ENCODE assay signal across 1 cellular context in the genomic region with DNA sequence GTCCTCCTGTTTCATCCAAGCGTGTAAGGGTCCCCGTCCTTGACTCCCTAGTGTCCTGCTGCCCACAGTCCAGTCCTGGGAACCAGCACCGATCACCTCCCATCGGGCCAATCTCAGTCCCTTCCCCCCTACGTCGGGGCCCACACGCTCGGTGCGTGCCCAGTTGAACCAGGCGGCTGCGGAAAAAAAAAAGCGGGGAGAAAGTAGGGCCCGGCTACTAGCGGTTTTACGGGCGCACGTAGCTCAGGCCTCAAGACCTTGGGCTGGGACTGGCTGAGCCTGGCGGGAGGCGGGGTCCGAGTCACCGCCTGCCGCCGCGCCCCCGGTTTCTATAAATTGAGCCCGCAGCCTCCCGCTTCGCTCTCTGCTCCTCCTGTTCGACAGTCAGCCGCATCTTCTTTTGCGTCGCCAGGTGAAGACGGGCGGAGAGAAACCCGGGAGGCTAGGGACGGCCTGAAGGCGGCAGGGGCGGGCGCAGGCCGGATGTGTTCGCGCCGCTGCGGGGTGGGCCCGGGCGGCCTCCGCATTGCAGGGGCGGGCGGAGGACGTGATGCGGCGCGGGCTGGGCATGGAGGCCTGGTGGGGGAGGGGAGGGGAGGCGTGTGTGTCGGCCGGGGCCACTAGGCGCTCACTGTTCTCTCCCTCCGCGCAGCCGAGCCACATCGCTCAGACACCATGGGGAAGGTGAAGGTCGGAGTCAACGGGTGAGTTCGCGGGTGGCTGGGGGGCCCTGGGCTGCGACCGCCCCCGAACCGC.
TF ChIP-seq lines count a peak whose summit lies in the region.

TSS of gene GAPDH (plus strand) at position 360 of the 756 bp plus-strand sequence. CDS start at position 676, 316 bp downstream.

TF ChIP-seq in K562, 482 proteins besides CTCF, POLR2A, EP300 and RAD21 (continued from another document and continues in another):
- TF ChIP-seq, protein P1, sequence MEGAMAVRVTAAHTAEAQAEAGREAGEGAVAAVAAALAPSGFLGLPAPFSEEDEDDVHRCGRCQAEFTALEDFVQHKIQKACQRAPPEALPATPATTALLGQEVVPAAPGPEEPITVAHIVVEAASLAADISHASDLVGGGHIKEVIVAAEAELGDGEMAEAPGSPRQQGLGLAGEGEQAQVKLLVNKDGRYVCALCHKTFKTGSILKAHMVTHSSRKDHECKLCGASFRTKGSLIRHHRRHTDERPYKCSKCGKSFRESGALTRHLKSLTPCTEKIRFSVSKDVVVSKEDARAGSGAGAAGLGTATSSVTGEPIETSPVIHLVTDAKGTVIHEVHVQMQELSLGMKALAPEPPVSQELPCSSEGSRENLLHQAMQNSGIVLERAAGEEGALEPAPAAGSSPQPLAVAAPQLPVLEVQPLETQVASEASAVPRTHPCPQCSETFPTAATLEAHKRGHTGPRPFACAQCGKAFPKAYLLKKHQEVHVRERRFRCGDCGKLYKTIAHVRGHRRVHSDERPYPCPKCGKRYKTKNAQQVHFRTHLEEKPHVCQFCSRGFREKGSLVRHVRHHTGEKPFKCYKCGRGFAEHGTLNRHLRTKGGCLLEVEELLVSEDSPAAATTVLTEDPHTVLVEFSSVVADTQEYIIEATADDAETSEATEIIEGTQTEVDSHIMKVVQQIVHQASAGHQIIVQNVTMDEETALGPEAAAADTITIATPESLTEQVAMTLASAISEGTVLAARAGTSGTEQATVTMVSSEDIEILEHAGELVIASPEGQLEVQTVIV (CRISPR knock-in tag; IDR thresholded peaks at IDR 0.05; ENCODE audit: borderline replicate concordance): no peak
- TF ChIP-seq, protein P2, sequence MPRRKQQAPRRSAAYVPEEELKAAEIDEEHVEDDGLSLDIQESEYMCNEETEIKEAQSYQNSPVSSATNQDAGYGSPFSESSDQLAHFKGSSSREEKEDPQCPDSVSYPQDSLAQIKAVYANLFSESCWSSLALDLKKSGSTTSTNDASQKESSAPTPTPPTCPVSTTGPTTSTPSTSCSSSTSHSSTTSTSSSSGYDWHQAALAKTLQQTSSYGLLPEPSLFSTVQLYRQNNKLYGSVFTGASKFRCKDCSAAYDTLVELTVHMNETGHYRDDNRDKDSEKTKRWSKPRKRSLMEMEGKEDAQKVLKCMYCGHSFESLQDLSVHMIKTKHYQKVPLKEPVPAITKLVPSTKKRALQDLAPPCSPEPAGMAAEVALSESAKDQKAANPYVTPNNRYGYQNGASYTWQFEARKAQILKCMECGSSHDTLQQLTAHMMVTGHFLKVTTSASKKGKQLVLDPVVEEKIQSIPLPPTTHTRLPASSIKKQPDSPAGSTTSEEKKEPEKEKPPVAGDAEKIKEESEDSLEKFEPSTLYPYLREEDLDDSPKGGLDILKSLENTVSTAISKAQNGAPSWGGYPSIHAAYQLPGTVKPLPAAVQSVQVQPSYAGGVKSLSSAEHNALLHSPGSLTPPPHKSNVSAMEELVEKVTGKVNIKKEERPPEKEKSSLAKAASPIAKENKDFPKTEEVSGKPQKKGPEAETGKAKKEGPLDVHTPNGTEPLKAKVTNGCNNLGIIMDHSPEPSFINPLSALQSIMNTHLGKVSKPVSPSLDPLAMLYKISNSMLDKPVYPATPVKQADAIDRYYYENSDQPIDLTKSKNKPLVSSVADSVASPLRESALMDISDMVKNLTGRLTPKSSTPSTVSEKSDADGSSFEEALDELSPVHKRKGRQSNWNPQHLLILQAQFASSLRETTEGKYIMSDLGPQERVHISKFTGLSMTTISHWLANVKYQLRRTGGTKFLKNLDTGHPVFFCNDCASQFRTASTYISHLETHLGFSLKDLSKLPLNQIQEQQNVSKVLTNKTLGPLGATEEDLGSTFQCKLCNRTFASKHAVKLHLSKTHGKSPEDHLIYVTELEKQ (CRISPR knock-in tag; IDR thresholded peaks at IDR 0.05): no peak
- TF ChIP-seq IFI16 (CRISPR knock-in tag; IDR thresholded peaks at IDR 0.05) (no peak), ZNF584 (CRISPR knock-in tag; IDR thresholded peaks at IDR 0.05; ENCODE audit: low read depth) (no peak), ZSCAN32 (CRISPR knock-in tag; IDR thresholded peaks at IDR 0.05) (no peak), POLR2H (tag; IDR thresholded peaks at IDR 0.05; ENCODE audit: low read depth) (peak; percentile 96), ZNF79 (CRISPR knock-in tag; IDR thresholded peaks at IDR 0.05; ENCODE audit: low read depth) (no peak), DACH1 (IDR thresholded peaks at IDR 0.05; ENCODE audit: partially characterized antibody) (no peak), FIP1L1 (IDR thresholded peaks at IDR 0.05; ENCODE audit: low read depth, low read length, poor library complexity, severe bottlenecking) (no peak), SRSF9 (IDR thresholded peaks at IDR 0.05; ENCODE audit: borderline replicate concordance, low read depth, low read length) (no peak), ELF2 (CRISPR knock-in tag; IDR thresholded peaks at IDR 0.05) (no peak), KAT2B (IDR thresholded peaks at IDR 0.05; ENCODE audit: low read depth, low read length) (no peak), CTBP1 (IDR thresholded peaks at IDR 0.05; ENCODE audit: borderline replicate concordance) (no peak), RFX5 (IDR thresholded peaks at IDR 0.05; ENCODE audit: low read depth, low read length) (no peak), SAFB2 (IDR thresholded peaks at IDR 0.05; ENCODE audit: borderline replicate concordance, low read depth, low read length, severe bottlenecking) (no peak), XRCC4 (IDR thresholded peaks at IDR 0.05; ENCODE audit: extremely low read depth, insufficient read depth, insufficient read length) (no peak), PRMT5 (CRISPR knock-in tag; IDR thresholded peaks at IDR 0.05) (0 out of 2 replicates have a peak, but pooled peaks have one; percentile 83), NONO (IDR thresholded peaks at IDR 0.05; ENCODE audit: low read depth in 2 of 2, low read length in 1 of 2) (peak in 1 of 2 experiments; percentile 95; a peak in 2 of 4 replicates), ZNF224 (CRISPR knock-in tag; IDR thresholded peaks at IDR 0.05) (0 out of 2 replicates have a peak, but pooled peaks have one; percentile 42), ZNF282 (CRISPR knock-in tag; IDR thresholded peaks at IDR 0.05) (no peak), CHD1 (IDR thresholded peaks at IDR 0.05; ENCODE audit: low read length) (no peak), KLF1 (tag; IDR thresholded peaks at IDR 0.05) (no peak), C11orf30 (IDR thresholded peaks at IDR 0.05; ENCODE audit: low read depth) (no peak), KLF13 (tag; IDR thresholded peaks at IDR 0.05; ENCODE audit: borderline replicate concordance, low read depth) (no peak), RFX1 (IDR thresholded peaks at IDR 0.05) (no peak), MTA2 (IDR thresholded peaks at IDR 0.05; ENCODE audit: low read depth) (no peak), E2F3 (CRISPR knock-in tag; IDR thresholded peaks at IDR 0.05) (no peak), PTTG1 (tag; IDR thresholded peaks at IDR 0.05; ENCODE audit: low read depth) (no peak), RB1 (IDR thresholded peaks at IDR 0.05; ENCODE audit: low read depth) (peak; percentile 59), KDM1A (IDR thresholded peaks at IDR 0.05) (no peak), DMBX1 (CRISPR knock-in tag; IDR thresholded peaks at IDR 0.05; ENCODE audit: borderline replicate concordance) (no peak), FOXM1 (IDR thresholded peaks at IDR 0.05; ENCODE audit: low read depth) (0 out of 2 replicates have a peak, but pooled peaks have one; percentile 35), FOXM1 (CRISPR knock-in tag; IDR thresholded peaks at IDR 0.05; ENCODE audit: low read depth) (peak; percentile 68; the same call in 1 of the 2 replicates), ZBTB17 (CRISPR knock-in tag; IDR thresholded peaks at IDR 0.05) (no peak), TFAM (CRISPR knock-in tag; conservative IDR thresholded peaks at IDR 0.05) (no peak), ZNF75A (CRISPR knock-in tag; IDR thresholded peaks at IDR 0.05) (no peak), PTRF (tag; IDR thresholded peaks at IDR 0.05) (no peak), IRF1 (CRISPR knock-in tag; IDR thresholded peaks at IDR 0.05; ENCODE audit: borderline replicate concordance) (0 out of 2 replicates have a peak, but pooled peaks have one; percentile 48), ZNF696 (CRISPR knock-in tag; conservative IDR thresholded peaks at IDR 0.05) (no peak), BCL6 (CRISPR knock-in tag; IDR thresholded peaks at IDR 0.05) (no peak), RAD51 (IDR thresholded peaks at IDR 0.05; ENCODE audit: borderline replicate concordance, low read depth) (no peak), RBM14 (IDR thresholded peaks at IDR 0.05; ENCODE audit: borderline replicate concordance, insufficient read depth, low read depth, low read length) (peak; percentile 64; the same call in 1 of the 2 replicates), ZNF3 (CRISPR knock-in tag; IDR thresholded peaks at IDR 0.05) (no peak), ESRRB (CRISPR knock-in tag; IDR thresholded peaks at IDR 0.05; ENCODE audit: borderline replicate concordance) (no peak), GATAD2B (IDR thresholded peaks at IDR 0.05; ENCODE audit: borderline replicate concordance) (no peak), ZNF778 (CRISPR knock-in tag; IDR thresholded peaks at IDR 0.05) (no peak), EHMT2 (IDR thresholded peaks at IDR 0.05) (no peak), ZNF695 (CRISPR knock-in tag; IDR thresholded peaks at IDR 0.05) (no peak), NR2F6 (CRISPR knock-in tag; IDR thresholded peaks at IDR 0.05) (no peak), SIN3A (IDR thresholded peaks at IDR 0.05; ENCODE audit: borderline replicate concordance in 2 of 2, control insufficient read depth in 1 of 2, low read depth in 2 of 2, low read length in 2 of 2) (peak in 1 of 2 experiments; percentile 3; a peak in 1 of 4 replicates), ZNF232 (CRISPR knock-in tag; IDR thresholded peaks at IDR 0.05) (peak; percentile 91; the same call in 1 of the 2 replicates)
- TF ChIP-seq, protein P3, sequence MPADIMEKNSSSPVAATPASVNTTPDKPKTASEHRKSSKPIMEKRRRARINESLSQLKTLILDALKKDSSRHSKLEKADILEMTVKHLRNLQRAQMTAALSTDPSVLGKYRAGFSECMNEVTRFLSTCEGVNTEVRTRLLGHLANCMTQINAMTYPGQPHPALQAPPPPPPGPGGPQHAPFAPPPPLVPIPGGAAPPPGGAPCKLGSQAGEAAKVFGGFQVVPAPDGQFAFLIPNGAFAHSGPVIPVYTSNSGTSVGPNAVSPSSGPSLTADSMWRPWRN (IDR thresholded peaks at IDR 0.05; ENCODE audit: low read depth): peak; percentile 61; the same call in 1 of the 2 replicates
- TF ChIP-seq, protein P4, sequence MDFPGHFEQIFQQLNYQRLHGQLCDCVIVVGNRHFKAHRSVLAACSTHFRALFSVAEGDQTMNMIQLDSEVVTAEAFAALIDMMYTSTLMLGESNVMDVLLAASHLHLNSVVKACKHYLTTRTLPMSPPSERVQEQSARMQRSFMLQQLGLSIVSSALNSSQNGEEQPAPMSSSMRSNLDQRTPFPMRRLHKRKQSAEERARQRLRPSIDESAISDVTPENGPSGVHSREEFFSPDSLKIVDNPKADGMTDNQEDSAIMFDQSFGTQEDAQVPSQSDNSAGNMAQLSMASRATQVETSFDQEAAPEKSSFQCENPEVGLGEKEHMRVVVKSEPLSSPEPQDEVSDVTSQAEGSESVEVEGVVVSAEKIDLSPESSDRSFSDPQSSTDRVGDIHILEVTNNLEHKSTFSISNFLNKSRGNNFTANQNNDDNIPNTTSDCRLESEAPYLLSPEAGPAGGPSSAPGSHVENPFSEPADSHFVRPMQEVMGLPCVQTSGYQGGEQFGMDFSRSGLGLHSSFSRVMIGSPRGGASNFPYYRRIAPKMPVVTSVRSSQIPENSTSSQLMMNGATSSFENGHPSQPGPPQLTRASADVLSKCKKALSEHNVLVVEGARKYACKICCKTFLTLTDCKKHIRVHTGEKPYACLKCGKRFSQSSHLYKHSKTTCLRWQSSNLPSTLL (IDR thresholded peaks at IDR 0.05): no peak
- TF ChIP-seq, protein P5, sequence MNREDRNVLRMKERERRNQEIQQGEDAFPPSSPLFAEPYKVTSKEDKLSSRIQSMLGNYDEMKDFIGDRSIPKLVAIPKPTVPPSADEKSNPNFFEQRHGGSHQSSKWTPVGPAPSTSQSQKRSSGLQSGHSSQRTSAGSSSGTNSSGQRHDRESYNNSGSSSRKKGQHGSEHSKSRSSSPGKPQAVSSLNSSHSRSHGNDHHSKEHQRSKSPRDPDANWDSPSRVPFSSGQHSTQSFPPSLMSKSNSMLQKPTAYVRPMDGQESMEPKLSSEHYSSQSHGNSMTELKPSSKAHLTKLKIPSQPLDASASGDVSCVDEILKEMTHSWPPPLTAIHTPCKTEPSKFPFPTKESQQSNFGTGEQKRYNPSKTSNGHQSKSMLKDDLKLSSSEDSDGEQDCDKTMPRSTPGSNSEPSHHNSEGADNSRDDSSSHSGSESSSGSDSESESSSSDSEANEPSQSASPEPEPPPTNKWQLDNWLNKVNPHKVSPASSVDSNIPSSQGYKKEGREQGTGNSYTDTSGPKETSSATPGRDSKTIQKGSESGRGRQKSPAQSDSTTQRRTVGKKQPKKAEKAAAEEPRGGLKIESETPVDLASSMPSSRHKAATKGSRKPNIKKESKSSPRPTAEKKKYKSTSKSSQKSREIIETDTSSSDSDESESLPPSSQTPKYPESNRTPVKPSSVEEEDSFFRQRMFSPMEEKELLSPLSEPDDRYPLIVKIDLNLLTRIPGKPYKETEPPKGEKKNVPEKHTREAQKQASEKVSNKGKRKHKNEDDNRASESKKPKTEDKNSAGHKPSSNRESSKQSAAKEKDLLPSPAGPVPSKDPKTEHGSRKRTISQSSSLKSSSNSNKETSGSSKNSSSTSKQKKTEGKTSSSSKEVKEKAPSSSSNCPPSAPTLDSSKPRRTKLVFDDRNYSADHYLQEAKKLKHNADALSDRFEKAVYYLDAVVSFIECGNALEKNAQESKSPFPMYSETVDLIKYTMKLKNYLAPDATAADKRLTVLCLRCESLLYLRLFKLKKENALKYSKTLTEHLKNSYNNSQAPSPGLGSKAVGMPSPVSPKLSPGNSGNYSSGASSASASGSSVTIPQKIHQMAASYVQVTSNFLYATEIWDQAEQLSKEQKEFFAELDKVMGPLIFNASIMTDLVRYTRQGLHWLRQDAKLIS (CRISPR knock-in tag; IDR thresholded peaks at IDR 0.05): peak; percentile 79; the same call in 1 of the 2 replicates
- TF ChIP-seq, protein P6, sequence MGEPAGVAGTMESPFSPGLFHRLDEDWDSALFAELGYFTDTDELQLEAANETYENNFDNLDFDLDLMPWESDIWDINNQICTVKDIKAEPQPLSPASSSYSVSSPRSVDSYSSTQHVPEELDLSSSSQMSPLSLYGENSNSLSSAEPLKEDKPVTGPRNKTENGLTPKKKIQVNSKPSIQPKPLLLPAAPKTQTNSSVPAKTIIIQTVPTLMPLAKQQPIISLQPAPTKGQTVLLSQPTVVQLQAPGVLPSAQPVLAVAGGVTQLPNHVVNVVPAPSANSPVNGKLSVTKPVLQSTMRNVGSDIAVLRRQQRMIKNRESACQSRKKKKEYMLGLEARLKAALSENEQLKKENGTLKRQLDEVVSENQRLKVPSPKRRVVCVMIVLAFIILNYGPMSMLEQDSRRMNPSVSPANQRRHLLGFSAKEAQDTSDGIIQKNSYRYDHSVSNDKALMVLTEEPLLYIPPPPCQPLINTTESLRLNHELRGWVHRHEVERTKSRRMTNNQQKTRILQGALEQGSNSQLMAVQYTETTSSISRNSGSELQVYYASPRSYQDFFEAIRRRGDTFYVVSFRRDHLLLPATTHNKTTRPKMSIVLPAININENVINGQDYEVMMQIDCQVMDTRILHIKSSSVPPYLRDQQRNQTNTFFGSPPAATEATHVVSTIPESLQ (CRISPR knock-in tag; IDR thresholded peaks at IDR 0.05): 0 out of 2 replicates have a peak, but pooled peaks have one; percentile 26
